ENCODE assay signal across 16 cellular contexts in the genomic region with DNA sequence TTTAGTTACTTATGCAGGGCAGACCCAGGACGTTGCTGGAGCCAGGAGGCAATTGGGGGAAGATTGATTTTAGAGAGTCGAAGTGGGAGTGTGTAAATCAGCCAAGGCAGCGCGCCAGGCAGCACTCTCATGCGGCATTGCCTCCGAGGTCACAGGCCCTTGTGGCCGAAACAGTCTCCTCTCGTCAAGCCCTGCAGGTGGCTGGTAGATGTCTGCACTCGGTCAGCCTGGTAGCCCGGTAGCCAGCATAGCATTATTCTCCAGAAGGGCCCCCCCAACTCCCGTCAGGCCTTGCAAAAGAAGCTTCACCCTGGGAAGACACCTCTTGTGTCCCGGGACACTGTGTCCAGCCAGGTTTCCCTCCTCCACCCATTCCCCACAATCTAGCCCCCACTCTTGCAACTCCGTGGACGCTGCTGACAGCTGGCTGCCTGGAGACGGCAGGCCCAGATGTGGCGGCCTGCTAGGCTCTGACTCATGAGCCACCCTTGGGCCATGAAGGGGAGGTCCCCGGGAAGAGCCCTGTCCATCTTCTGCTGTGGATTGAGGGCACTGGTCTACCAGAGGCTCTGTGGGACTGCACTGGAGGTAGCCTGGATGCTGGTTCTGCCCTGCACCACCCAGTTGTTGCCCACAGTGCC.
DNase-seq lines count a peak whose midpoint lies in the region; ATAC-seq and TF ChIP-seq lines count a peak whose summit lies in the region.
"Had no signal": no experiment of that assay in that cellular context is flagged by ENCODE, and none has a peak within 500 bp of the region (broad histone marks: within the 10 kb centered on the region; RNA-seq: fewer than 3 reads in every experiment).

No MANE protein-coding gene starts in this region.

- no peaks in the 10 kb centered on the region for H3K36me3 Mint-ChIP-seq in nephron progenitor cell (ENCODE audit: low read depth)

- no peak overlapping the region for H3K4me3 Mint-ChIP-seq in nephron progenitor cell

- peaks cover 28% of the 10 kb centered on the region for H3K27me3 Mint-ChIP-seq in nephron progenitor cell (ENCODE audit: low read depth, poor library complexity)

- no peak overlapping the region for H3K4me3 ChIP-seq in choroid plexus epithelial cell (ENCODE audit: low read depth, low read length)
- H3K4me3 ChIP-seq: GM12878 had no signal

- H3K9me3 Mint-ChIP-seq in nephron progenitor cell: no peaks in the 10 kb centered on the region

- H3K27ac Mint-ChIP-seq in nephron progenitor cell: no peak overlapping the region

- ATAC-seq in GM21390 (IDR thresholded peaks at IDR 0.05; ENCODE audit: unreplicated experiment) (no peak), HG03342 (IDR thresholded peaks at IDR 0.05; ENCODE audit: unreplicated experiment) (no peak)
- ATAC-seq: GM12878 had no signal

- DNase-seq in SHP77 (lab: John Stamatoyannopoulos, UW) (peak; percentile 40 to 55), SHP77 treated with DMSO at 0.1 percent for 48 hours (lab: John Stamatoyannopoulos, UW) (no peak), choroid plexus epithelial cell (ENCODE audit: low read depth) (peak; percentile 17), nephron progenitor cell (peak; percentile 16), OCI-M2 (lab: John Stamatoyannopoulos, UW; ENCODE audit: unreplicated experiment) (no peak), NCI-H510A treated with DMSO at 0.1 percent for 48 hours (lab: John Stamatoyannopoulos, UW) (no peak)
- DNase-seq: 8988T, DMS53, GOT3, KBM-7, NCI-H187 treated with DMSO at 0.1 percent for 48 hours, OCI-M1, SK-N-SH had no signal

- peaks cover 32% of the 10 kb centered on the region for H3K4me1 Mint-ChIP-seq in nephron progenitor cell

- TF ChIP-seq CTCF in choroid plexus epithelial cell (conservative IDR thresholded peaks at IDR 0.05; ENCODE audit: low read depth, low read length) (no peak), nephron progenitor cell (IDR thresholded peaks at IDR 0.05) (no peak)

Comparison
In these comparisons a context has a peak if more than half of its experiments do, and no peak if none do; other contexts are left out.
1. DNase-seq: peak in SHP77 (2 of 2), choroid plexus epithelial cell (single experiment) and nephron progenitor cell (single experiment); none in SHP77 treated with DMSO at 0.1 percent for 48 hours (single experiment), OCI-M2 (single experiment) and NCI-H510A treated with DMSO at 0.1 percent for 48 hours (single experiment).